Comparison of ENCODE assay signal across 38 cellular contexts in the genomic region with DNA sequence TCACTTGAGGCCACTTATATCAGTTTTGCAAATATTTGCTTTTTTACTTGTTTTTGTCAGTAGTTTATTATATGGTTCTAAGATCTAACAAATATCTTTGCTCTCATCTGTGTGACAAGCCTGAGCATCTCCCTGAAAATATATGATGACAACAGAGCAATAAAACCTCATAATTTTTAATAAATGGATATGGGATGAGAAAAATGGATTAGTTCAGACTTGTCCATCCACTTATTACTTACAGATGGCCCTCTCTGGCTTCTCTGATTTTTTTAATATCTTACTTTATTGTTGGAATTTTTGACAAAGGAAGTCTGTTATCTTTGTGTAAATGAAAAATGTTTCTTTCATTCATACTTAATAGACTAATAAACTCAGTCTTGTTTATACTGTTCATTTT.
"Had no signal": no experiment of that assay in that cellular context is flagged by ENCODE, and none has a peak within 500 bp of the region (broad histone marks: within the 10 kb centered on the region; RNA-seq: fewer than 3 reads in every experiment).

No MANE protein-coding gene starts in this region.

- H3K4me1 Mint-ChIP-seq: activated CD4-positive, alpha-beta memory T cell treated with anti-CD3 and anti-CD28 coated beads, Interleukin-2, amount 10 ng/mL, durations not matched to agents 7 days and 5 days; activated CD4-positive, alpha-beta T cell treated with anti-CD3 and anti-CD28 coated beads for 36 hours; activated CD4-positive, alpha-beta T cell treated with anti-CD3 and anti-CD28 coated beads, Interleukin-2, amount 10 ng/mL, durations not matched to agents 7 days and 5 days; activated CD8-positive, alpha-beta memory T cell treated with anti-CD3 and anti-CD28 coated beads, Interleukin-2, amount 10 ng/mL, durations not matched to agents 7 days and 5 days; activated naive CD4-positive, alpha-beta T cell treated with anti-CD3 and anti-CD28 coated beads, Interleukin-2, amount 10 ng/mL, durations not matched to agents 7 days and 5 days; activated naive CD4-positive, alpha-beta T cell treated with anti-CD3 and anti-CD28 coated beads, Interleukin-2, amount 50 U/mL, for 24 hours; activated naive CD8-positive, alpha-beta T cell treated with anti-CD3 and anti-CD28 coated beads, Interleukin-2, amount 10 ng/mL, durations not matched to agents 7 days and 5 days; activated naive CD8-positive, alpha-beta T cell treated with anti-CD3 and anti-CD28 coated beads, Interleukin-2, amount 50 U/mL, for 24 hours; central memory CD8-positive, alpha-beta T cell; WTC11 had no signal

- H3K9me3 ChIP-seq: ascending aorta had no signal

- H3K27me3 ChIP-seq: ascending aorta, cardiac muscle cell had no signal

- ATAC-seq: activated CD4-positive, alpha-beta T cell treated with anti-CD3 and anti-CD28 coated beads for 36 hours; activated CD4-positive, CD25-positive, alpha-beta regulatory T cell treated with anti-CD3 and anti-CD28 coated beads, Interleukin-2, amount 50 U/mL, for 24 hours; activated CD8-positive, alpha-beta memory T cell treated with anti-CD3 and anti-CD28 coated beads, Interleukin-2, amount 10 ng/mL, durations not matched to agents 7 days and 5 days; activated CD8-positive, alpha-beta T cell treated with anti-CD3 and anti-CD28 coated beads, Interleukin-2, amount 10 ng/mL, durations not matched to agents 7 days and 5 days; activated naive CD8-positive, alpha-beta T cell treated with anti-CD3 and anti-CD28 coated beads, Interleukin-2, amount 50 U/mL, for 24 hours; WTC11 had no signal

- H3K27me3 Mint-ChIP-seq: activated CD4-positive, alpha-beta memory T cell treated with anti-CD3 and anti-CD28 coated beads, Interleukin-2, amount 10 ng/mL, durations not matched to agents 7 days and 5 days; activated CD4-positive, alpha-beta T cell treated with anti-CD3 and anti-CD28 coated beads for 36 hours; activated CD4-positive, alpha-beta T cell treated with anti-CD3 and anti-CD28 coated beads, Interleukin-2, amount 10 ng/mL, durations not matched to agents 7 days and 5 days; activated CD8-positive, alpha-beta memory T cell treated with anti-CD3 and anti-CD28 coated beads, Interleukin-2, amount 10 ng/mL, durations not matched to agents 7 days and 5 days; activated naive CD4-positive, alpha-beta T cell treated with anti-CD3 and anti-CD28 coated beads, Interleukin-2, amount 10 ng/mL, durations not matched to agents 7 days and 5 days; activated naive CD4-positive, alpha-beta T cell treated with anti-CD3 and anti-CD28 coated beads, Interleukin-2, amount 50 U/mL, for 24 hours; activated naive CD8-positive, alpha-beta T cell; activated naive CD8-positive, alpha-beta T cell treated with anti-CD3 and anti-CD28 coated beads, Interleukin-2, amount 10 ng/mL, durations not matched to agents 7 days and 5 days; activated naive CD8-positive, alpha-beta T cell treated with anti-CD3 and anti-CD28 coated beads, Interleukin-2, amount 50 U/mL, for 24 hours; activated T-cell treated with anti-CD3 and anti-CD28 coated beads, Interleukin-2, amount 50 U/mL, for 24 hours; brain; central memory CD8-positive, alpha-beta T cell had no signal

- H3K36me3 ChIP-seq: ascending aorta, cardiac muscle cell, WERI-Rb-1 had no signal

- H3K9me3 Mint-ChIP-seq: activated CD4-positive, alpha-beta T cell treated with anti-CD3 and anti-CD28 coated beads, Interleukin-2, amount 10 ng/mL, durations not matched to agents 7 days and 5 days; activated naive CD8-positive, alpha-beta T cell treated with anti-CD3 and anti-CD28 coated beads, Interleukin-2, amount 10 ng/mL, durations not matched to agents 7 days and 5 days; brain; T-helper 2 cell treated with Interferon-gamma antibody and Interleukin-4, amounts not matched to agents 5 μg/mL and 100 μg/mL, for 36 hours had no signal

- H3K4me1 ChIP-seq: ascending aorta had no signal

- DNase-seq: activated CD4-positive, alpha-beta memory T cell treated with anti-CD3 and anti-CD28 coated beads, Interleukin-2, amount 10 ng/mL, durations not matched to agents 7 days and 5 days; activated CD4-positive, alpha-beta T cell treated with anti-CD3 and anti-CD28 coated beads for 1 hour; activated CD4-positive, alpha-beta T cell treated with anti-CD3 and anti-CD28 coated beads for 36 hours; activated CD4-positive, alpha-beta T cell treated with anti-CD3 and anti-CD28 coated beads for 48 hours; activated CD4-positive, alpha-beta T cell treated with anti-CD3 and anti-CD28 coated beads, Interleukin-2, amount 10 ng/mL, durations not matched to agents 7 days and 5 days; activated CD4-positive, alpha-beta T cell treated with anti-CD3 and anti-CD28 coated beads, Interleukin-2, amount 50 U/mL, for 48 hours; activated CD4-positive, CD25-positive, alpha-beta regulatory T cell; activated CD8-positive, alpha-beta memory T cell treated with anti-CD3 and anti-CD28 coated beads for 24 hours; activated CD8-positive, alpha-beta memory T cell treated with anti-CD3 and anti-CD28 coated beads, Interleukin-2, amount 10 ng/mL, durations not matched to agents 7 days and 5 days; activated CD8-positive, alpha-beta memory T cell treated with anti-CD3 and anti-CD28 coated beads, Interleukin-2, amount 50 U/mL, for 48 hours; activated CD8-positive, alpha-beta T cell treated with anti-CD3 and anti-CD28 coated beads, Interleukin-2, amount 10 ng/mL, durations not matched to agents 7 days and 5 days; activated effector memory CD4-positive, alpha-beta T cell treated with Interleukin-2 at 50 U/mL for 16 hours; activated gamma-delta T cell; activated naive CD4-positive, alpha-beta T cell treated with anti-CD3 and anti-CD28 coated beads, Interleukin-2, amount 10 ng/mL, durations not matched to agents 7 days and 5 days; activated naive CD4-positive, alpha-beta T cell treated with Interleukin-2 at 50 U/mL for 16 hours; activated naive CD8-positive, alpha-beta T cell treated with anti-CD3 and anti-CD28 coated beads, Interleukin-2, amount 10 ng/mL, durations not matched to agents 7 days and 5 days; activated naive CD8-positive, alpha-beta T cell treated with anti-CD3 and anti-CD28 coated beads, Interleukin-2, amount 50 U/mL, for 24 hours; activated T-cell treated with anti-CD3 and anti-CD28 coated beads, Interleukin-2, amount 50 U/mL, for 24 hours; activated T-cell treated with anti-CD3 and anti-CD28 coated beads, Interleukin-2, amount 50 U/mL, for 48 hours; amygdala; anterior cingulate cortex; caudate nucleus; cerebellar nuclear complex; T-helper 1 cell; T-helper 2 cell; T-helper 9 cell; WERI-Rb-1 had no signal

- H3K4me3 ChIP-seq: ascending aorta, cardiac muscle cell had no signal

- H3K27ac ChIP-seq: ascending aorta, cardiac muscle cell, WERI-Rb-1 had no signal

- H3K36me3 Mint-ChIP-seq: activated CD8-positive, alpha-beta memory T cell treated with anti-CD3 and anti-CD28 coated beads, Interleukin-2, amount 10 ng/mL, durations not matched to agents 7 days and 5 days; activated naive CD4-positive, alpha-beta T cell treated with anti-CD3 and anti-CD28 coated beads, Interleukin-2, amount 10 ng/mL, durations not matched to agents 7 days and 5 days; activated naive CD4-positive, alpha-beta T cell treated with anti-CD3 and anti-CD28 coated beads, Interleukin-2, amount 50 U/mL, for 24 hours; activated naive CD8-positive, alpha-beta T cell; activated naive CD8-positive, alpha-beta T cell treated with anti-CD3 and anti-CD28 coated beads, Interleukin-2, amount 10 ng/mL, durations not matched to agents 7 days and 5 days; brain had no signal

- H3K27ac Mint-ChIP-seq: activated CD4-positive, alpha-beta memory T cell treated with anti-CD3 and anti-CD28 coated beads, Interleukin-2, amount 10 ng/mL, durations not matched to agents 7 days and 5 days; activated CD4-positive, alpha-beta T cell treated with anti-CD3 and anti-CD28 coated beads for 36 hours; activated CD4-positive, alpha-beta T cell treated with anti-CD3 and anti-CD28 coated beads, Interleukin-2, amount 10 ng/mL, durations not matched to agents 7 days and 5 days; activated CD8-positive, alpha-beta memory T cell treated with anti-CD3 and anti-CD28 coated beads, Interleukin-2, amount 10 ng/mL, durations not matched to agents 7 days and 5 days; activated CD8-positive, alpha-beta T cell treated with anti-CD3 and anti-CD28 coated beads, Interleukin-2, amount 10 ng/mL, durations not matched to agents 7 days and 5 days; activated naive CD4-positive, alpha-beta T cell treated with anti-CD3 and anti-CD28 coated beads, Interleukin-2, amount 10 ng/mL, durations not matched to agents 7 days and 5 days; activated naive CD4-positive, alpha-beta T cell treated with anti-CD3 and anti-CD28 coated beads, Interleukin-2, amount 50 U/mL, for 24 hours; activated naive CD8-positive, alpha-beta T cell; activated naive CD8-positive, alpha-beta T cell treated with anti-CD3 and anti-CD28 coated beads, Interleukin-2, amount 10 ng/mL, durations not matched to agents 7 days and 5 days; activated naive CD8-positive, alpha-beta T cell treated with anti-CD3 and anti-CD28 coated beads, Interleukin-2, amount 50 U/mL, for 24 hours; activated T-cell treated with anti-CD3 and anti-CD28 coated beads, Interleukin-2, amount 50 U/mL, for 24 hours; activated T-helper 2 cell treated with anti-CD3 and anti-CD28 coated beads, Interferon-gamma antibody, Interleukin-2, Interleukin-4, amounts not matched to agents 10 μg/mL and 5 μg/mL and 100 μg/mL, durations not matched to agents 14 hours and 24 hours and 36 hours; brain; T-helper 1 cell treated with Interleukin-12 subunit alpha and Interleukin-12 subunit beta and Interleukin-4 antibody, amounts not matched to agents 30 μg/mL and 1 μg/mL, for 36 hours; T-helper 2 cell treated with Interferon-gamma antibody and Interleukin-4, amounts not matched to agents 5 μg/mL and 100 μg/mL, for 36 hours; WTC11 had no signal

- H3K4me3 Mint-ChIP-seq: activated CD4-positive, alpha-beta memory T cell treated with anti-CD3 and anti-CD28 coated beads, Interleukin-2, amount 10 ng/mL, durations not matched to agents 7 days and 5 days; activated CD4-positive, alpha-beta T cell treated with anti-CD3 and anti-CD28 coated beads for 36 hours; activated CD4-positive, alpha-beta T cell treated with anti-CD3 and anti-CD28 coated beads, Interleukin-2, amount 10 ng/mL, durations not matched to agents 7 days and 5 days; activated CD8-positive, alpha-beta memory T cell treated with anti-CD3 and anti-CD28 coated beads, Interleukin-2, amount 10 ng/mL, durations not matched to agents 7 days and 5 days; activated CD8-positive, alpha-beta T cell treated with anti-CD3 and anti-CD28 coated beads, Interleukin-2, amount 10 ng/mL, durations not matched to agents 7 days and 5 days; activated naive CD4-positive, alpha-beta T cell treated with anti-CD3 and anti-CD28 coated beads, Interleukin-2, amount 10 ng/mL, durations not matched to agents 7 days and 5 days; activated naive CD4-positive, alpha-beta T cell treated with anti-CD3 and anti-CD28 coated beads, Interleukin-2, amount 50 U/mL, for 24 hours; activated naive CD8-positive, alpha-beta T cell; activated naive CD8-positive, alpha-beta T cell treated with anti-CD3 and anti-CD28 coated beads, Interleukin-2, amount 10 ng/mL, durations not matched to agents 7 days and 5 days; activated naive CD8-positive, alpha-beta T cell treated with anti-CD3 and anti-CD28 coated beads, Interleukin-2, amount 50 U/mL, for 24 hours; activated T-cell treated with anti-CD3 and anti-CD28 coated beads, Interleukin-2, amount 50 U/mL, for 24 hours; brain; central memory CD8-positive, alpha-beta T cell; T-helper 1 cell treated with Interleukin-12 subunit alpha and Interleukin-12 subunit beta and Interleukin-4 antibody, amounts not matched to agents 30 μg/mL and 1 μg/mL, for 36 hours; T-helper 2 cell treated with Interferon-gamma antibody and Interleukin-4, amounts not matched to agents 5 μg/mL and 100 μg/mL, for 36 hours; WTC11 had no signal
